In genomic region chr9:108535526-108535925, GRCh38 we compare ENCODE assay signal across 8 cellular contexts.
DNase-seq lines count a peak whose midpoint lies in the region; ATAC-seq and TF ChIP-seq lines count a peak whose summit lies in the region.

No MANE protein-coding gene starts in this region.

- peak; percentile 32 for TF ChIP-seq CTCF in AG10803 (conservative IDR thresholded peaks at IDR 0.05; ENCODE audit: low read length)
- peak; percentile 39 for TF ChIP-seq CTCF in fibroblast of villous mesenchyme (IDR thresholded peaks at IDR 0.05; ENCODE audit: insufficient read depth, low read depth, low read length)

- peak; percentile 76 for ATAC-seq in GM19455 (IDR thresholded peaks at IDR 0.05; ENCODE audit: unreplicated experiment)
- ATAC-seq in activated CD4-positive, CD25-positive, alpha-beta regulatory T cell treated with anti-CD3 and anti-CD28 coated beads, Interleukin-2, amount 50 U/mL, for 24 hours, result no peak

- H3K4me3 ChIP-seq in AG10803 (ENCODE audit: low read length) (no peak overlapping the region), fibroblast of villous mesenchyme (ENCODE audit: low read depth, low read length) (no peak overlapping the region)

- DNase-seq in AG10803 (ENCODE audit: low read depth) (no peak), NCI-H69 (lab: John Stamatoyannopoulos, UW) (peak; percentile 45), fibroblast of villous mesenchyme (ENCODE audit: low read depth) (no peak), NCI-H1105 treated with DMSO at 0.1 percent for 48 hours (lab: John Stamatoyannopoulos, UW) (no peak), NCI-H774 (lab: John Stamatoyannopoulos, UW) (no peak), OCI-M2 (lab: John Stamatoyannopoulos, UW; ENCODE audit: unreplicated experiment) (no peak)
